In genomic region chr21:45428534-45428933, GRCh38 we compare ENCODE assay signal across 1 cellular context.
TF ChIP-seq lines count a peak whose summit lies in the region.

No MANE protein-coding gene starts in this region.

TF ChIP-seq in A549, 52 proteins besides CTCF, POLR2A, EP300 and RAD21 (continued from another document):
- TF ChIP-seq ATOH8 (CRISPR knock-in tag; IDR thresholded peaks at IDR 0.05; ENCODE audit: low read depth) (no peak), CBX8 (IDR thresholded peaks at IDR 0.05) (no peak), BHLHE40 (IDR thresholded peaks at IDR 0.05; ENCODE audit: low read depth, low read length) (no peak), E2F6 (IDR thresholded peaks at IDR 0.05; ENCODE audit: borderline replicate concordance, low read depth) (no peak)
